Comparison of ENCODE assay signal across 11 cellular contexts in genomic region chr16:71441348-71441781, GRCh38. TPM values are rescaled to one million over a fixed set of nuclear protein-coding genes. Genes with fewer than 3 reads are reported as not detected.
DNase-seq lines count a peak whose midpoint lies in the region; ATAC-seq and TF ChIP-seq lines count a peak whose summit lies in the region.
"Had no signal": no experiment of that assay in that cellular context is flagged by ENCODE, and none has a peak within 500 bp of the region (broad histone marks: within the 10 kb centered on the region; RNA-seq: fewer than 3 reads in every experiment).

No MANE protein-coding gene starts in this region.

- no peak for TF ChIP-seq EP300 in stomach (IDR thresholded peaks at IDR 0.05)

- intact Hi-C loops in stomach (cut with DNase I; ENCODE audit: low total_unique reads): no loop called here

- H3K36me3 Mint-ChIP-seq in HFFc6 (ENCODE audit: low read depth): peaks cover 16% of the 10 kb centered on the region
- H3K36me3 Mint-ChIP-seq in neural crest cell (ENCODE audit: low read depth): peaks cover 9% of the 10 kb centered on the region

- 37 to 49% (median 42%) methylated on average over 12 to 39 of the region's 39 CpGs for WGBS in stomach, 5 donors

- H3K4me1 ChIP-seq in stomach: no peaks in the 10 kb centered on the region
- H3K4me1 ChIP-seq: Caco-2, Peyer's patch had no signal

- CTCF ChIA-PET in GM10248 (lab: Yijun Ruan, JAX): no interaction called here

- H3K4me1 Mint-ChIP-seq in HFFc6 (ENCODE audit: low read depth) (peaks cover 14% of the 10 kb centered on the region), neural crest cell (no peaks in the 10 kb centered on the region)

- POLR2A ChIA-PET in GM10248 (lab: Yijun Ruan, JAX): no interaction called here

- H3K27me3 ChIP-seq in stomach: peaks cover 0 to 26% (median 12%) of the 10 kb centered on the region in 3 donors
- H3K27me3 ChIP-seq: Peyer's patch had no signal

- no peak overlapping the region for H3K27ac ChIP-seq in stomach
- H3K27ac ChIP-seq: Peyer's patch had no signal

- TF ChIP-seq CTCF in AG09309 (IDR thresholded peaks at IDR 0.05; ENCODE audit: control insufficient read depth, insufficient read depth, low read depth, low read length, missing control alignments) (peak; percentile 14), HFFc6 (IDR thresholded peaks at IDR 0.05) (peak; percentile 48), cardiac fibroblast (IDR thresholded peaks at IDR 0.05; ENCODE audit: low read depth, low read length) (peak; percentile 17), neural crest cell (conservative IDR thresholded peaks at IDR 0.05) (peak; percentile 28), GM10248 (IDR thresholded peaks at IDR 0.05; ENCODE audit: control extremely low read depth, extremely low read depth, low read depth, missing control alignments) (no peak), stomach (IDR thresholded peaks at IDR 0.05) (no peak)

- no peak overlapping the region for H3K27ac Mint-ChIP-seq in HFFc6
- H3K27ac Mint-ChIP-seq in neural crest cell (ENCODE audit: unreplicated experiment): no peak overlapping the region

- no peak overlapping the region for H3K4me3 ChIP-seq in AG09309 (ENCODE audit: control insufficient read depth, low read depth, low read length)
- no peak overlapping the region for H3K4me3 ChIP-seq in cardiac fibroblast (replicated peaks in 1 of 2; ENCODE audit: low read depth in 2 of 2, low read length in 2 of 2)
- no peak overlapping the region for H3K4me3 ChIP-seq in stomach
- H3K4me3 ChIP-seq: Peyer's patch had no signal

- TF ChIP-seq POLR2A in stomach (IDR thresholded peaks at IDR 0.05): no peak

- ATAC-seq in HG03571 (IDR thresholded peaks at IDR 0.05; ENCODE audit: unreplicated experiment): no peak

- DNase-seq in AG09309 (ENCODE audit: low read depth) (no peak), HFFc6 (no peak), cardiac fibroblast (ENCODE audit: low read depth in 2 of 2) (no peak), neural crest cell (ENCODE audit: low read depth, low spot score) (no peak), GM10248 (ENCODE audit: extremely low spot score) (no peak), AG08395 (ENCODE audit: low spot score) (no peak), stomach (no peak)
- DNase-seq: NCI-H187 treated with DMSO at 0.1 percent for 48 hours, Peyer's patch had no signal

- H3K36me3 ChIP-seq in stomach: peaks cover 0 to 2% (median 0%) of the 10 kb centered on the region in 4 donors
- H3K36me3 ChIP-seq: Peyer's patch had no signal

- H3K27me3 Mint-ChIP-seq in HFFc6 (ENCODE audit: insufficient read depth): peaks cover 12% of the 10 kb centered on the region
- peaks cover 39% of the 10 kb centered on the region for H3K27me3 Mint-ChIP-seq in neural crest cell (ENCODE audit: low read depth)

- H3K9me3 Mint-ChIP-seq in HFFc6: peaks cover 27% of the 10 kb centered on the region
- H3K9me3 Mint-ChIP-seq in neural crest cell: peaks cover 14% of the 10 kb centered on the region

- H3K9me3 ChIP-seq in stomach: peaks cover 16 to 63% (median 57%) of the 10 kb centered on the region in 4 donors

- H3K4me3 Mint-ChIP-seq in HFFc6: no peak overlapping the region
- no peak overlapping the region for H3K4me3 Mint-ChIP-seq in neural crest cell

RNA-seq across cellular contexts. Expression of gene TLE7, which starts 0.5 kb away (rescaled TPM):
- total RNA-seq in HFFc6 (2021; fragmentation: NEBNext Ultra II Directional; extraction: Animal tissue kit (Norgen Biotek cat#: 25700)): not detected
- total RNA-seq in neural crest cell (not detected in 2 replicates), stomach (not detected)
- polyA plus RNA-seq in stomach: not detected
- total RNA-seq: Caco-2, Peyer's patch had no signal

RNA-seq across cellular contexts. Expression of gene ZNF23, which starts 20.7 kb away (rescaled TPM):
- total RNA-seq in HFFc6 (2021; fragmentation: NEBNext Ultra II Directional; extraction: Animal tissue kit (Norgen Biotek cat#: 25700)): 10 to 100 TPM; 12.8 to 16.3 (median 14.5) TPM
- total RNA-seq in neural crest cell (14.2 and 14.3 TPM in 2 replicates), stomach (10 to 100 TPM in 1 of 5 donors, 1 to 10 TPM in 4; 1.2 to 52.6 (median 3.6) TPM)
- polyA plus RNA-seq in stomach: 1 to 10 TPM; 5.3 to 8.6 (median 5.7) TPM

RNA-seq across cellular contexts. Expression of gene ZNF19, which starts 47.8 kb away (rescaled TPM):
- total RNA-seq in HFFc6 (2021; fragmentation: NEBNext Ultra II Directional; extraction: Animal tissue kit (Norgen Biotek cat#: 25700)): 1 to 10 TPM; 1.1 to 2.0 (median 1.6) TPM
- total RNA-seq in neural crest cell: 6.4 and 7.4 TPM in 2 replicates
- total RNA-seq in stomach: 1 to 10 TPM in 4 of 5 donors, not detected in 1; 2.2 to 6.8 (median 4.3) TPM
- 1 to 10 TPM; 1.1 to 2.0 (median 1.8) TPM for polyA plus RNA-seq in stomach

Comparison
In these comparisons a context has a peak if more than half of its experiments do, and no peak if none do; other contexts are left out.
1. CTCF ChIP-seq: peak in AG09309 (single experiment), HFFc6 (single experiment), cardiac fibroblast (single experiment) and neural crest cell (single experiment); none in GM10248 (single experiment) and stomach (0 of 7).